ENCODE assay signal across 9 cellular contexts in the genomic region with DNA sequence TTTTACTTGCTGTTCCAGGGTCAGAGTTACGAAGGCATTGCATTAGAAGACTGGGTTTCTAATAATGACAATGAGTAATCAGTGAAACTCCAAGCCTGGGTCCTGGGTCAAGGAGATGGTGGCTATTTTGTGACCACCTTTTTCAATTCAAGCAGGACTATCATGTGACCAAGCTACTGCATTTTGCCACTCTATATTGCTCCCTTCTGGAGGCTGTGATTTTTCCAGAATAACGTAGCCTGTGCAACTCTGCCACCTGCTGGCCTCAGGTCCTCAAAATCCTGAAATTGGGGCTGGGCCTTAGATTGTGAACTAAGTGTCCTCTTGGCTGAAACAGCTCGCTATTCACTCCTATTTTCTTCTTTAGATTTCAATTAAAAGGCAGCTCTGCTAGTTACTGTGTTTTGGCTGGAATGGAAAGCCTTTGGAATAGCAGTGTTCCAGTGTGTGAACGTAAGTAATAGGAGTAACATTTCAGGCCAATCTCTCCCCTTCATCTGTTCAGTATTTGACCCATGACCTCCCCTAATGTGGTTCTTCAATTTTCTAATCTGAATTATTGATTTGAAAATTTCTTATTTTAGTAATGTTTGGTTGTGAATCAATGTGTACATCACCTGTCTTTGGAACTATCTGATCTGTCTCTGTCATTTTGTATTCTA. TPM values are rescaled to one million over a fixed set of nuclear protein-coding genes. Genes with fewer than 3 reads are reported as not detected.
A peak's percentile ranks its signal among the peaks of the same experiment; 100 is the strongest.
DNase-seq lines count a peak whose midpoint lies in the region; ATAC-seq and TF ChIP-seq lines count a peak whose summit lies in the region.
"Had no signal": no experiment of that assay in that cellular context is flagged by ENCODE, and none has a peak within 500 bp of the region (broad histone marks: within the 10 kb centered on the region; RNA-seq: fewer than 3 reads in every experiment).

No MANE protein-coding gene starts in this region.

- no peaks in the 10 kb centered on the region for H3K36me3 Mint-ChIP-seq in activated CD8-positive, alpha-beta memory T cell treated with anti-CD3 and anti-CD28 coated beads, Interleukin-2, amount 10 ng/mL, durations not matched to agents 7 days and 5 days

- H3K27ac Mint-ChIP-seq in activated CD8-positive, alpha-beta memory T cell treated with anti-CD3 and anti-CD28 coated beads, Interleukin-2, amount 10 ng/mL, durations not matched to agents 7 days and 5 days: no peak overlapping the region

- H3K9me3 ChIP-seq in AG04450 (ENCODE audit: control insufficient read depth, insufficient read depth, low read length): no peaks in the 10 kb centered on the region

- TF ChIP-seq CTCF in AG04450 (IDR thresholded peaks at IDR 0.05; ENCODE audit: low read depth, low read length) (peak; percentile 71), GM12874 (IDR thresholded peaks at IDR 0.05; ENCODE audit: insufficient read depth, low read depth, low read length) (peak; percentile 57), fibroblast of the aortic adventitia (IDR thresholded peaks at IDR 0.05; ENCODE audit: insufficient read depth, low read length) (peak; percentile 70), omental fat pad (IDR thresholded peaks at IDR 0.05) (no peak)

- no peak overlapping the region for H3K27ac ChIP-seq in AG04450 (ENCODE audit: low read depth, low read length)

- peaks cover 20% of the 10 kb centered on the region for H3K27me3 Mint-ChIP-seq in activated CD8-positive, alpha-beta memory T cell treated with anti-CD3 and anti-CD28 coated beads, Interleukin-2, amount 10 ng/mL, durations not matched to agents 7 days and 5 days

- peak; percentile 7 for DNase-seq in AG04450 (ENCODE audit: low read depth, low spot score)
- DNase-seq in NCI-H2196 (lab: John Stamatoyannopoulos, UW; ENCODE audit: unreplicated experiment): peak; percentile 74
- DNase-seq in activated CD8-positive, alpha-beta memory T cell treated with anti-CD3 and anti-CD28 coated beads, Interleukin-2, amount 10 ng/mL, durations not matched to agents 7 days and 5 days: peak; percentile 46
- peak; percentile 64 for DNase-seq in fibroblast of the aortic adventitia (ENCODE audit: low read depth)
- DNase-seq in omental fat pad (ENCODE audit: low spot score): no peak

- no peaks in the 10 kb centered on the region for H3K4me1 Mint-ChIP-seq in activated CD8-positive, alpha-beta memory T cell treated with anti-CD3 and anti-CD28 coated beads, Interleukin-2, amount 10 ng/mL, durations not matched to agents 7 days and 5 days

- no peak overlapping the region for H3K4me3 Mint-ChIP-seq in activated CD8-positive, alpha-beta memory T cell treated with anti-CD3 and anti-CD28 coated beads, Interleukin-2, amount 10 ng/mL, durations not matched to agents 7 days and 5 days

- H3K4me3 ChIP-seq in AG04450 (ENCODE audit: low read depth, low read length) (no peak overlapping the region), fibroblast of the aortic adventitia (ENCODE audit: low read depth, low read length) (no peak overlapping the region)

- no peaks in the 10 kb centered on the region for H3K9me3 Mint-ChIP-seq in activated CD8-positive, alpha-beta memory T cell treated with anti-CD3 and anti-CD28 coated beads, Interleukin-2, amount 10 ng/mL, durations not matched to agents 7 days and 5 days (ENCODE audit: low read depth)

- no peaks in the 10 kb centered on the region for H3K27me3 ChIP-seq in AG04450 (ENCODE audit: control insufficient read depth, insufficient read depth, low read length)

- CTCF ChIA-PET in AG04450 (lab: Charles Lee): interaction anchor here (0.6 to 2.3 kb wide), 17 partner anchors 17 to 745 kb away, joined by 3 to 10 read pairs (median 4); no protein-coding TSS in a partner anchor
- CTCF ChIA-PET in activated CD8-positive, alpha-beta memory T cell treated with anti-CD3 and anti-CD28 coated beads, Interleukin-2, amount 10 ng/mL, durations not matched to agents 7 days and 5 days (lab: Charles Lee): interaction anchor here (1.0 to 2.0 kb wide), 6 partner anchors 79 to 264 kb away, joined by 3 to 7 read pairs (median 4); no protein-coding TSS in a partner anchor

- POLR2A ChIA-PET in AG04450 (lab: Yijun Ruan, JAX): no interaction called here

- no peak for ATAC-seq in activated CD8-positive, alpha-beta memory T cell treated with anti-CD3 and anti-CD28 coated beads, Interleukin-2, amount 10 ng/mL, durations not matched to agents 7 days and 5 days
- peak; percentile 68 for ATAC-seq in omental fat pad (ENCODE audit: low FRiP score)
- ATAC-seq in HG02884 (IDR thresholded peaks at IDR 0.05; ENCODE audit: unreplicated experiment): no peak
- ATAC-seq in HG03565 (IDR thresholded peaks at IDR 0.05; ENCODE audit: unreplicated experiment): no peak

RNA-seq across cellular contexts. Expression of a gene that starts 52.9 kb away (rescaled TPM):
- 112 and 148 TPM in 2 replicates for polyA plus RNA-seq in AG04450 (2011; rRNA removed)
- 25.4 and 60.6 TPM in 2 replicates for polyA minus RNA-seq in AG04450 (2011; rRNA and poly(A)+ RNA removed)
- total RNA-seq in activated CD8-positive, alpha-beta memory T cell treated with anti-CD3 and anti-CD28 coated beads, Interleukin-2, amount 10 ng/mL, durations not matched to agents 7 days and 5 days: 100 to 1,000 TPM in 1 of 2 experiments, 10 to 100 TPM in 1; 98.3 to 104 TPM
- total RNA-seq in fibroblast of the aortic adventitia (ENCODE audit: low replicate concordance) (56.4 and 92.3 TPM in 2 replicates), omental fat pad (100 to 1,000 TPM; 153 to 197 (median 174) TPM)

RNA-seq across cellular contexts. Expression of a gene that starts 54.0 kb away (rescaled TPM):
- polyA plus RNA-seq in AG04450 (2011; rRNA removed): not detected in 2 replicates
- not detected in 2 replicates for polyA minus RNA-seq in AG04450 (2011; rRNA and poly(A)+ RNA removed)
- total RNA-seq in activated CD8-positive, alpha-beta memory T cell treated with anti-CD3 and anti-CD28 coated beads, Interleukin-2, amount 10 ng/mL, durations not matched to agents 7 days and 5 days: not detected
- total RNA-seq in fibroblast of the aortic adventitia (ENCODE audit: low replicate concordance): not detected in 2 replicates
- total RNA-seq in omental fat pad: not detected
- total RNA-seq: lower leg skin had no signal

Comparison
In these comparisons a context has a peak if more than half of its experiments do, and no peak if none do; other contexts are left out.
1. CTCF ChIP-seq: peak in AG04450 (single experiment), GM12874 (single experiment) and fibroblast of the aortic adventitia (single experiment); none in omental fat pad (0 of 3).